9 cellular contexts compared by ENCODE assay signal in genomic region chr11:45806072-45806933, GRCh38. TPM values are rescaled to one million over a fixed set of nuclear protein-coding genes. Genes with fewer than 3 reads are reported as not detected.
DNase-seq lines count a peak whose midpoint lies in the region; ATAC-seq, FAIRE-seq and TF ChIP-seq lines count a peak whose summit lies in the region.
"Had no signal": no experiment of that assay in that cellular context is flagged by ENCODE, and none has a peak within 500 bp of the region (broad histone marks: within the 10 kb centered on the region; RNA-seq: fewer than 3 reads in every experiment).

No MANE protein-coding gene starts in this region.

- H3K4me1 Mint-ChIP-seq in IgD-negative memory B cell: peaks cover 26 to 40% (median 32%) of the 10 kb centered on the region in 3 donors

- ATAC-seq in foreskin keratinocyte (no peak), HG03460 (IDR thresholded peaks at IDR 0.05; ENCODE audit: unreplicated experiment) (no peak)

- no peaks in the 10 kb centered on the region for H3K36me3 Mint-ChIP-seq in IgD-negative memory B cell

- no peak overlapping the region for H2AFZ ChIP-seq in ACC112 (ENCODE audit: low read length, unreplicated experiment)

- peaks cover 29% of the 10 kb centered on the region for H3K79me2 ChIP-seq in ACC112 (ENCODE audit: control insufficient read depth, insufficient read depth, low read length, unreplicated experiment)

- no peaks in the 10 kb centered on the region for H3K9me3 ChIP-seq in mucosa of rectum (ENCODE audit: control insufficient read depth in 2 of 2, low read length in 2 of 2)

- H3K9ac ChIP-seq in mucosa of rectum (ENCODE audit: low read depth in 1 of 2, low read length in 2 of 2): peak overlapping the region; percentile 38 to 97

- H3K4me3 Mint-ChIP-seq in IgD-negative memory B cell: peak overlapping the region; percentile 88 to 96 (median 92)

- peak overlapping the region; percentile 90 for H3K4me3 ChIP-seq in ACC112 (ENCODE audit: low read depth, low read length)
- peak overlapping the region; percentile 86 for H3K4me3 ChIP-seq in bronchial epithelial cell (ENCODE audit: low read depth, low read length)
- H3K4me3 ChIP-seq in mucosa of rectum (ENCODE audit: low read length in 2 of 2): peak overlapping the region; percentile 85 to 88

- FAIRE-seq in bronchial epithelial cell (lab: Jason Lieb, UNC): no peak

- H3K36me3 ChIP-seq in ACC112 (ENCODE audit: insufficient read depth, low read length) (peaks cover 6% of the 10 kb centered on the region; the same call in 1 of the 2 replicates), bronchial epithelial cell (ENCODE audit: control insufficient read depth, insufficient read depth, low read length) (peaks cover 11% of the 10 kb centered on the region), mucosa of rectum (ENCODE audit: control insufficient read depth in 2 of 2, insufficient read depth in 2 of 2, low read length in 2 of 2) (peaks cover 8 to 41% of the 10 kb centered on the region in 2 donors)

- H3K27ac Mint-ChIP-seq in IgD-negative memory B cell: peak overlapping the region in 2 of 3 donors; percentile 78 to 89

- H3K27ac ChIP-seq in ACC112 (ENCODE audit: low read depth, low read length): no peak overlapping the region
- no peak overlapping the region for H3K27ac ChIP-seq in mucosa of rectum (ENCODE audit: low read depth in 2 of 2, low read length in 2 of 2)
- H3K27ac ChIP-seq in foreskin keratinocyte: no peak overlapping the region

- TF ChIP-seq CTCF in bronchial epithelial cell (IDR thresholded peaks at IDR 0.05; ENCODE audit: insufficient read depth, low read length, severe bottlenecking): no peak
- no peak for TF ChIP-seq CTCF in foreskin keratinocyte (conservative IDR thresholded peaks at IDR 0.05)

- no peaks in the 10 kb centered on the region for H3K27me3 Mint-ChIP-seq in IgD-negative memory B cell

- no peak for DNase-seq in bronchial epithelial cell (ENCODE audit: low read depth)
- DNase-seq in NCI-H2171 (lab: John Stamatoyannopoulos, UW): no peak
- no peak for DNase-seq in foreskin keratinocyte
- no peak for DNase-seq in NCI-H1417 treated with DMSO at 0.1 percent for 48 hours (lab: John Stamatoyannopoulos, UW)
- DNase-seq: GF-D8 had no signal

- H3K27me3 ChIP-seq in ACC112 (ENCODE audit: insufficient read depth, low read length) (no peaks in the 10 kb centered on the region), bronchial epithelial cell (ENCODE audit: control insufficient read depth, insufficient read depth, low read length) (no peaks in the 10 kb centered on the region), mucosa of rectum (ENCODE audit: control insufficient read depth in 2 of 2, insufficient read depth in 2 of 2, low read length in 2 of 2) (no peaks in the 10 kb centered on the region), foreskin keratinocyte (no peaks in the 10 kb centered on the region)

- peaks cover 28% of the 10 kb centered on the region for H3K4me1 ChIP-seq in ACC112 (ENCODE audit: control insufficient read depth, insufficient read depth, low read length, unreplicated experiment)
- H3K4me1 ChIP-seq in mucosa of rectum (ENCODE audit: control insufficient read depth in 2 of 2, insufficient read depth in 2 of 2, low read length in 2 of 2): peaks cover 42 to 48% of the 10 kb centered on the region in 2 donors
- no peaks in the 10 kb centered on the region for H3K4me1 ChIP-seq in foreskin keratinocyte

- H3K9me3 Mint-ChIP-seq in IgD-negative memory B cell: no peaks in the 10 kb centered on the region

RNA-seq across cellular contexts. Expression of gene SLC35C1, which starts 1.4 kb away (rescaled TPM):
- polyA plus RNA-seq in IgD-negative memory B cell: 8.9 TPM
- 7.6 and 9.5 TPM in 2 replicates for total RNA-seq in bronchial epithelial cell
- total RNA-seq in foreskin keratinocyte: 10.4 and 13.2 TPM in 2 replicates
- 12.5 and 15.2 TPM in 2 replicates for polyA plus RNA-seq in foreskin keratinocyte

RNA-seq across cellular contexts. Expression of gene CRY2, which starts 41.0 kb away (rescaled TPM):
- 39.3 TPM for polyA plus RNA-seq in IgD-negative memory B cell
- 10.8 and 15.5 TPM in 2 replicates for total RNA-seq in bronchial epithelial cell
- 6.9 and 8.3 TPM in 2 replicates for total RNA-seq in foreskin keratinocyte
- polyA plus RNA-seq in foreskin keratinocyte: 3.1 and 4.1 TPM in 2 replicates
